15 cellular contexts compared by ENCODE assay signal in the genomic region with DNA sequence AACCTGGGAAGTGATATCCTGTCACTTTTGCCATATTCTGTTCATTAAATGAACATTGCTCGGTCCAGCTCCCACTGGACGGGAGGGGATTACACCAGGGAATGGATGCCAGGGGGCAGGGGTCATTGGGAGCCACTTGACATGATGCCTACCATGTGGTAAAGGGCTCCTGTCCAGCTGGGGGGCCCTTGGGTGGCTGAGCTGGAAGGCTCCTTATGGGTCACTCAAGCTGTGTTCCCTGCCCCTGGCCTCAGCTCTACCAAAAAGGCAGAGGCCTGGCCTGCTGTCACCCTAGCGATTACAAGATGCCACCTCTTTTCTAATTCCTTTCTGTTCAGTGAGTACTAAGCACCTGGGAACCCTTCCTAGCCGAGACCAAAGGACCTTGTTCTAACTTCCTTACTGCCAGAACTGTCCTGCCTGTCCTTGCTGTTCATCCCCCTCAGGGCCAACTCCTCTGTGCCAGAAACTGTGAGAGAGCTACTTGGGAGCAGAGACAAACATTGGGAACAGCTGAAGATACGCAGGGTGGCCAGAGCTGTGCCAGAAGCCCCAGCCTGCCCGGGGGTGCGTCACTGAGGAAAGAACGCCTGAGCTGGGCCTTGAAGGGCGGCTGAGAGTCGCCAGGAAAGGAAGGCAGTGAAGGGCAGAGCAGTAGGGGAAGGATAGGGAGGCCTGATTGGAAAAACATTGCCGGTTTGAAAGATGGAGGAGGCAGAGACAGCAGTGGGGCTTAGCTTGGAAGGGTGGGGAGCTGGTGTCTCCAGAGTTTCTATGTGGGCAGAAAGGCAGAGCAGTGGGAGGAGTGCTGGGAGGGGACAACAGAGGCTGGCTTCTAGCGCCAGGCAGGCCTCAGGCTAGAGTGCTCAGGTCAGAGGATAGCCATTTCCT. TPM values are rescaled to one million over a fixed set of nuclear protein-coding genes. Genes with fewer than 3 reads are reported as not detected.
DNase-seq lines count a peak whose midpoint lies in the region; ATAC-seq and TF ChIP-seq lines count a peak whose summit lies in the region.
"Had no signal": no experiment of that assay in that cellular context is flagged by ENCODE, and none has a peak within 500 bp of the region (broad histone marks: within the 10 kb centered on the region; RNA-seq: fewer than 3 reads in every experiment).

No MANE protein-coding gene starts in this region.

- no peaks in the 10 kb centered on the region for H4K20me1 ChIP-seq in neural progenitor cell (ENCODE audit: low read depth)

- ATAC-seq in Right ventricle myocardium inferior (peak; percentile 21), HG03097 (IDR thresholded peaks at IDR 0.05; ENCODE audit: low FRiP score, unreplicated experiment) (no peak)
- ATAC-seq in activated T-cell treated with anti-CD3 and anti-CD28 coated beads, Interleukin-2, amount 50 U/mL, for 72 hours (replicated peaks in 1 of 2), result no peak

- H3K36me3 ChIP-seq in left ventricle myocardium inferior (no peaks in the 10 kb centered on the region), adrenal gland (replicated peaks in 1 of 2) (no peaks in the 10 kb centered on the region), neural progenitor cell (no peaks in the 10 kb centered on the region), tibial nerve (no peaks in the 10 kb centered on the region)
- H3K36me3 ChIP-seq: thoracic aorta had no signal

- no peak for DNase-seq in Right ventricle myocardium inferior (ENCODE audit: missing footprints)
- no peak for DNase-seq in left ventricle myocardium inferior
- DNase-seq in adrenal gland, result peak; percentile 45 to 71 (median 63)
- DNase-seq in neural progenitor cell (ENCODE audit: low spot score), result no peak
- no peak for DNase-seq in tibial nerve (ENCODE audit: low spot score in 2 of 2)
- DNase-seq in activated T-cell treated with anti-CD3 and anti-CD28 coated beads, Interleukin-2, amount 50 U/mL, for 72 hours, result no peak
- DNase-seq in NCI-H1092 treated with DMSO at 0.1 percent for 48 hours (lab: John Stamatoyannopoulos, UW), result no peak

- no peaks in the 10 kb centered on the region for H3K36me3 Mint-ChIP-seq in neural progenitor cell
- no peaks in the 10 kb centered on the region for H3K36me3 Mint-ChIP-seq in activated T-cell treated with anti-CD3 and anti-CD28 coated beads, Interleukin-2, amount 50 U/mL, for 72 hours (ENCODE audit: insufficient read depth in 2 of 2)
- H3K36me3 Mint-ChIP-seq: activated CD4-positive, alpha-beta memory T cell treated with anti-CD3 and anti-CD28 coated beads for 36 hours; activated naive CD8-positive, alpha-beta T cell; naive thymus-derived CD4-positive, alpha-beta T cell had no signal

- no peak overlapping the region for H3K4me3 Mint-ChIP-seq in neural progenitor cell
- no peak overlapping the region for H3K4me3 Mint-ChIP-seq in activated T-cell treated with anti-CD3 and anti-CD28 coated beads, Interleukin-2, amount 50 U/mL, for 72 hours
- H3K4me3 Mint-ChIP-seq: activated CD4-positive, alpha-beta memory T cell treated with anti-CD3 and anti-CD28 coated beads for 36 hours; activated naive CD8-positive, alpha-beta T cell; CD4-positive, alpha-beta T cell had no signal

- H3K4me1 ChIP-seq in left ventricle myocardium inferior (peaks cover 6% of the 10 kb centered on the region), adrenal gland (replicated peaks in 1 of 2) (peaks cover 0 to 17% of the 10 kb centered on the region in 2 donors), neural progenitor cell (no peaks in the 10 kb centered on the region), tibial nerve (peaks cover 0 to 21% (median 0%) of the 10 kb centered on the region in 4 donors)
- H3K4me1 ChIP-seq: foreskin keratinocyte had no signal

- TF ChIP-seq CTCF in left ventricle myocardium inferior (IDR thresholded peaks at IDR 0.05; ENCODE audit: borderline replicate concordance) (no peak), adrenal gland (IDR thresholded peaks at IDR 0.05) (no peak), neural progenitor cell (IDR thresholded peaks at IDR 0.05) (no peak), tibial nerve (IDR thresholded peaks at IDR 0.05) (no peak)

- no peaks in the 10 kb centered on the region for H3K79me2 ChIP-seq in neural progenitor cell (ENCODE audit: low read depth)
- H3K79me2 ChIP-seq: hepatocyte had no signal

- no peak overlapping the region for H3K9ac ChIP-seq in neural progenitor cell

- H3K27ac Mint-ChIP-seq in neural progenitor cell, result peak overlapping the region; percentile 21
- no peak overlapping the region for H3K27ac Mint-ChIP-seq in activated T-cell treated with anti-CD3 and anti-CD28 coated beads, Interleukin-2, amount 50 U/mL, for 72 hours
- H3K27ac Mint-ChIP-seq: activated CD4-positive, alpha-beta memory T cell treated with anti-CD3 and anti-CD28 coated beads for 36 hours; activated naive CD8-positive, alpha-beta T cell; CD4-positive, alpha-beta T cell had no signal

- intact Hi-C loops in Right ventricle myocardium inferior (cut with DNase I) (loop anchor here (2.0 kb wide), 1 partner anchor 351 kb away; no protein-coding TSS in a partner anchor), left ventricle myocardium inferior (cut with micrococcal nuclease) (no loop called here), adrenal gland (cut with DNase I) (loop anchor here (5.0 kb wide), 2 partner anchors 65 to 350 kb away; no protein-coding TSS in a partner anchor)

- no peak for TF ChIP-seq POLR2A in adrenal gland (IDR thresholded peaks at IDR 0.05)
- no peak for TF ChIP-seq POLR2A in tibial nerve (IDR thresholded peaks at IDR 0.05)

- H3K27ac ChIP-seq in left ventricle myocardium inferior (replicated peaks) (no peak overlapping the region), adrenal gland (peak overlapping the region in 2 of 5 donors; percentile 54 to 64), neural progenitor cell (no peak overlapping the region), tibial nerve (peak overlapping the region in 3 of 4 donors; percentile 48 to 59 (median 50))
- H3K27ac ChIP-seq: foreskin keratinocyte, hepatocyte, thoracic aorta had no signal

- H3K27me3 Mint-ChIP-seq in neural progenitor cell (ENCODE audit: insufficient read depth, low read depth), result peaks cover 11% of the 10 kb centered on the region
- H3K27me3 Mint-ChIP-seq in activated T-cell treated with anti-CD3 and anti-CD28 coated beads, Interleukin-2, amount 50 U/mL, for 72 hours (ENCODE audit: low read depth), result no peaks in the 10 kb centered on the region
- H3K27me3 Mint-ChIP-seq: activated CD4-positive, alpha-beta memory T cell treated with anti-CD3 and anti-CD28 coated beads for 36 hours; activated naive CD8-positive, alpha-beta T cell; CD4-positive, alpha-beta T cell; naive thymus-derived CD4-positive, alpha-beta T cell had no signal

- H3K4me2 ChIP-seq in neural progenitor cell, result no peak overlapping the region
- H3K4me2 ChIP-seq: hepatocyte had no signal

- H3F3A ChIP-seq in neural progenitor cell (ENCODE audit: low read depth), result no peaks in the 10 kb centered on the region

- H3K27me3 ChIP-seq in left ventricle myocardium inferior (ENCODE audit: low read depth), result no peaks in the 10 kb centered on the region
- no peaks in the 10 kb centered on the region for H3K27me3 ChIP-seq in adrenal gland
- H3K27me3 ChIP-seq in neural progenitor cell, result no peaks in the 10 kb centered on the region
- no peaks in the 10 kb centered on the region for H3K27me3 ChIP-seq in tibial nerve
- H3K27me3 ChIP-seq: foreskin keratinocyte, hepatocyte had no signal

- WGBS in adrenal gland, 4 donors, result 60 to 75% (median 62%) methylated on average over 12 of the region's 12 CpGs
- 84 to 90% methylated on average over 12 of the region's 12 CpGs for WGBS in tibial nerve, 2 donors

- H2AFZ ChIP-seq in neural progenitor cell (replicated peaks), result no peak overlapping the region
- H2AFZ ChIP-seq: hepatocyte had no signal

- H3K4me3 ChIP-seq in left ventricle myocardium inferior, result no peak overlapping the region
- no peak overlapping the region for H3K4me3 ChIP-seq in adrenal gland
- no peak overlapping the region for H3K4me3 ChIP-seq in neural progenitor cell
- H3K4me3 ChIP-seq in tibial nerve, result no peak overlapping the region
- H3K4me3 ChIP-seq: hepatocyte, thoracic aorta had no signal

- H3K9me3 Mint-ChIP-seq in neural progenitor cell, result no peaks in the 10 kb centered on the region
- H3K9me3 Mint-ChIP-seq in activated T-cell treated with anti-CD3 and anti-CD28 coated beads, Interleukin-2, amount 50 U/mL, for 72 hours, result no peaks in the 10 kb centered on the region
- H3K9me3 Mint-ChIP-seq: activated CD4-positive, alpha-beta memory T cell treated with anti-CD3 and anti-CD28 coated beads for 36 hours; CD4-positive, alpha-beta T cell; naive thymus-derived CD4-positive, alpha-beta T cell had no signal

- no peaks in the 10 kb centered on the region for H3K9me3 ChIP-seq in left ventricle myocardium inferior (replicated peaks)
- H3K9me3 ChIP-seq in adrenal gland (replicated peaks in 1 of 3), result no peaks in the 10 kb centered on the region
- no peaks in the 10 kb centered on the region for H3K9me3 ChIP-seq in neural progenitor cell (ENCODE audit: low read depth)
- H3K9me3 ChIP-seq in tibial nerve, result no peaks in the 10 kb centered on the region
- H3K9me3 ChIP-seq: thoracic aorta had no signal

- no peak for TF ChIP-seq EP300 in tibial nerve (IDR thresholded peaks at IDR 0.05)

- peaks cover 2% of the 10 kb centered on the region for H3K4me1 Mint-ChIP-seq in neural progenitor cell
- H3K4me1 Mint-ChIP-seq in activated T-cell treated with anti-CD3 and anti-CD28 coated beads, Interleukin-2, amount 50 U/mL, for 72 hours (ENCODE audit: low read depth), result peaks cover 7% of the 10 kb centered on the region

RNA-seq across cellular contexts. Expression of gene UVRAG, which starts 12.7 kb away (rescaled TPM):
- total RNA-seq in Right ventricle myocardium inferior (15.1 TPM), left ventricle myocardium inferior (11.4 TPM), adrenal gland (10 to 100 TPM; 16.5 to 38.5 (median 31.1) TPM), neural progenitor cell (ENCODE audit: low replicate concordance) (30.6 and 34.0 TPM in 2 replicates), tibial nerve (10 to 100 TPM; 27.3 to 38.7 (median 33.6) TPM)
- 10 to 100 TPM; 10.9 to 27.0 (median 12.9) TPM for polyA plus RNA-seq in adrenal gland
- 10 to 100 TPM; 18.6 to 20.7 TPM for total RNA-seq in activated T-cell treated with anti-CD3 and anti-CD28 coated beads, Interleukin-2, amount 50 U/mL, for 72 hours

RNA-seq across cellular contexts. Expression of gene DGAT2, which starts 33.7 kb away (rescaled TPM):
- total RNA-seq in Right ventricle myocardium inferior (25.5 TPM), left ventricle myocardium inferior (6.9 TPM), adrenal gland (10 to 100 TPM in 3 of 8 donors, 1 to 10 TPM in 5; 2.1 to 24.0 (median 7.5) TPM), neural progenitor cell (ENCODE audit: low replicate concordance) (1.7 and 4.4 TPM in 2 replicates), tibial nerve (100 to 1,000 TPM in 1 of 4 donors, 10 to 100 TPM in 3; 22.9 to 194 (median 52.8) TPM)
- polyA plus RNA-seq in adrenal gland, result 10 to 100 TPM in 1 of 3 donors, 1 to 10 TPM in 2; 2.6 to 79.2 (median 4.0) TPM
- 1 to 10 TPM; 2.8 to 3.4 TPM for total RNA-seq in activated T-cell treated with anti-CD3 and anti-CD28 coated beads, Interleukin-2, amount 50 U/mL, for 72 hours

Comparison
In these comparisons a context has a peak if more than half of its experiments do, and no peak if none do; other contexts are left out.
1. DNase-seq: peak in adrenal gland (7 of 7); none in Right ventricle myocardium inferior (single experiment), left ventricle myocardium inferior (single experiment), neural progenitor cell (single experiment), tibial nerve (0 of 2), activated T-cell treated with anti-CD3 and anti-CD28 coated beads, Interleukin-2, amount 50 U/mL, for 72 hours (0 of 2) and NCI-H1092 treated with DMSO at 0.1 percent for 48 hours (single experiment).
2. H3K27ac ChIP-seq: peak in tibial nerve (3 of 4); none in left ventricle myocardium inferior (single experiment) and neural progenitor cell (single experiment).